In genomic region chr4:80336582-80336981, GRCh38 we compare ENCODE assay signal across 9 cellular contexts. TPM values are rescaled to one million over a fixed set of nuclear protein-coding genes. Genes with fewer than 3 reads are reported as not detected.
DNase-seq lines count a peak whose midpoint lies in the region; ATAC-seq and TF ChIP-seq lines count a peak whose summit lies in the region.
"Had no signal": no experiment of that assay in that cellular context is flagged by ENCODE, and none has a peak within 500 bp of the region (broad histone marks: within the 10 kb centered on the region; RNA-seq: fewer than 3 reads in every experiment).

No MANE protein-coding gene starts in this region.

- TF ChIP-seq POLR2A in adrenal gland (IDR thresholded peaks at IDR 0.05) = no peak
- no peak for TF ChIP-seq POLR2A in esophagus squamous epithelium (IDR thresholded peaks at IDR 0.05)

- H2BK15ac ChIP-seq in neuronal stem cell (ENCODE audit: low read length) = no peak overlapping the region

- no peak overlapping the region for H3K23ac ChIP-seq in neuronal stem cell (ENCODE audit: low read depth, low read length, poor library complexity)

- H2AK5ac ChIP-seq in neuronal stem cell (ENCODE audit: low read depth, low read length) = no peak overlapping the region

- no peaks in the 10 kb centered on the region for H3K4me1 ChIP-seq in neuronal stem cell (ENCODE audit: control insufficient read depth in 2 of 2, insufficient read depth in 1 of 2, low read depth in 1 of 2, low read length in 2 of 2)
- peaks cover 0 to 9% of the 10 kb centered on the region in 2 donors for H3K4me1 ChIP-seq in adrenal gland (replicated peaks in 1 of 2)
- peaks cover 5 to 18% (median 10%) of the 10 kb centered on the region in 3 donors for H3K4me1 ChIP-seq in esophagus squamous epithelium

- DNase-seq in AG09319 (ENCODE audit: extremely low read depth, low read depth) (no peak), GM13976 (ENCODE audit: low spot score) (peak; percentile 6), SHP77 (lab: John Stamatoyannopoulos, UW) (peak; percentile 52 to 54), fibroblast of mammary gland (ENCODE audit: low read depth) (peak; percentile 42), neuronal stem cell (ENCODE audit: low spot score) (peak; percentile 6), adrenal gland (no peak), esophagus squamous epithelium (lab: John Stamatoyannopoulos, UW) (no peak)

- no CpG with 5 or more reads among the region's 10 CpGs for WGBS in neuronal stem cell (ENCODE audit: extremely low coverage in 2 of 2, insufficient read length in 2 of 2, insufficient replicate concordance in 1 of 2), 2 donors
- WGBS in adrenal gland, 4 donors = 5 to 22% (median 18%) methylated on average over 4 to 10 of the region's 10 CpGs
- WGBS in esophagus squamous epithelium, 2 donors = 36 to 40% methylated on average over 2 to 10 of the region's 10 CpGs

- no peak overlapping the region for H3K18ac ChIP-seq in neuronal stem cell (ENCODE audit: low read length)

- H4K8ac ChIP-seq in neuronal stem cell (ENCODE audit: low read depth, low read length) = no peak overlapping the region

- no peak overlapping the region for H3K14ac ChIP-seq in neuronal stem cell (ENCODE audit: low read length)

- intact Hi-C loops in adrenal gland (cut with DNase I) = no loop called here
- intact Hi-C loops in esophagus squamous epithelium (cut with DNase I) = no loop called here

- no peak overlapping the region for H2BK5ac ChIP-seq in neuronal stem cell (ENCODE audit: low read length)

- H3K4me2 ChIP-seq in neuronal stem cell (ENCODE audit: insufficient read depth, low read length, poor library complexity, severe bottlenecking) = no peak overlapping the region

- H3K9me3 ChIP-seq in neuronal stem cell (replicated peaks in 1 of 2; ENCODE audit: control insufficient read depth in 2 of 2, insufficient read depth in 1 of 2, low read depth in 1 of 2, low read length in 2 of 2) (peaks cover 0 to 3% of the 10 kb centered on the region in 2 donors), adrenal gland (replicated peaks in 1 of 3) (no peaks in the 10 kb centered on the region), esophagus squamous epithelium (no peaks in the 10 kb centered on the region)

- H2BK120ac ChIP-seq in neuronal stem cell (ENCODE audit: low read depth, low read length) = no peak overlapping the region

- H3K4ac ChIP-seq in neuronal stem cell (ENCODE audit: low read length) = no peak overlapping the region

- in situ Hi-C loops in GM13976 (cut with MboI; ENCODE audit: low sequenced_read_pairs, unreplicated experiment) = no loop called here

- no peaks in the 10 kb centered on the region for H3K79me1 ChIP-seq in neuronal stem cell (ENCODE audit: low read depth, low read length)

- H3K9ac ChIP-seq in neuronal stem cell (ENCODE audit: low read depth, low read length, poor library complexity) = no peak overlapping the region

- no peak overlapping the region for H3K4me3 ChIP-seq in fibroblast of mammary gland (ENCODE audit: control insufficient read depth, low read depth, low read length)
- no peak overlapping the region for H3K4me3 ChIP-seq in neuronal stem cell (ENCODE audit: low read length in 2 of 2)
- no peak overlapping the region for H3K4me3 ChIP-seq in adrenal gland
- peak overlapping the region in 1 of 4 donors; percentile 71 for H3K4me3 ChIP-seq in esophagus squamous epithelium

- peak; percentile 52 for TF ChIP-seq CTCF in AG09319 (IDR thresholded peaks at IDR 0.05; ENCODE audit: low read depth, low read length)
- TF ChIP-seq CTCF in GM13976 (IDR thresholded peaks at IDR 0.05; ENCODE audit: borderline replicate concordance, control extremely low read depth, extremely low read depth, insufficient read depth, missing control alignments) = no peak
- peak; percentile 45 for TF ChIP-seq CTCF in fibroblast of mammary gland (conservative IDR thresholded peaks at IDR 0.05; ENCODE audit: control insufficient read depth, insufficient read depth, low read depth, low read length)
- TF ChIP-seq CTCF in adrenal gland (IDR thresholded peaks at IDR 0.05) = no peak
- peak in 1 of 6 experiments; percentile 11 for TF ChIP-seq CTCF in esophagus squamous epithelium (IDR thresholded peaks at IDR 0.05)

- no peak overlapping the region for H4K91ac ChIP-seq in neuronal stem cell (ENCODE audit: low read depth, low read length, poor library complexity)

- no peak overlapping the region for H2AFZ ChIP-seq in neuronal stem cell (ENCODE audit: low read length)

- H3K27me3 ChIP-seq in neuronal stem cell (ENCODE audit: control insufficient read depth in 3 of 3, insufficient read depth in 3 of 3, low read depth in 1 of 3, low read length in 3 of 3) (peaks cover 0 to 10% (median 9%) of the 10 kb centered on the region in 3 experiments), adrenal gland (peaks cover 5% of the 10 kb centered on the region), esophagus squamous epithelium (peaks cover 0 to 75% (median 2%) of the 10 kb centered on the region in 4 donors)

- no peak for ATAC-seq in GM18517 (IDR thresholded peaks at IDR 0.05; ENCODE audit: unreplicated experiment)

- H3K36me3 ChIP-seq in neuronal stem cell (replicated peaks in 1 of 2; ENCODE audit: control insufficient read depth in 2 of 2, insufficient read depth in 2 of 2, low read length in 2 of 2) (no peaks in the 10 kb centered on the region), adrenal gland (replicated peaks in 1 of 2) (no peaks in the 10 kb centered on the region), esophagus squamous epithelium (no peaks in the 10 kb centered on the region)

- no peak overlapping the region for H2BK12ac ChIP-seq in neuronal stem cell (ENCODE audit: low read length)

- H3K27ac ChIP-seq in neuronal stem cell (replicated peaks; ENCODE audit: low read length) (no peak overlapping the region), adrenal gland (no peak overlapping the region), esophagus squamous epithelium (no peak overlapping the region)
- H3K27ac ChIP-seq: HL-60 had no signal

RNA-seq across cellular contexts. Expression of gene CFAP299, which starts 1.1 kb away (rescaled TPM):
- not detected for polyA plus RNA-seq in neuronal stem cell (2013, experiment 1 of 2)
- polyA plus RNA-seq in neuronal stem cell (2013, experiment 2 of 2) = not detected
- not detected for total RNA-seq in adrenal gland
- polyA plus RNA-seq in adrenal gland = not detected
- not detected for total RNA-seq in esophagus squamous epithelium

Comparison
In these comparisons a context has a peak if more than half of its experiments do, and no peak if none do; other contexts are left out.
1. DNase-seq: peak in GM13976 (single experiment), SHP77 (2 of 2), fibroblast of mammary gland (single experiment) and neuronal stem cell (single experiment); none in AG09319 (single experiment), adrenal gland (0 of 7) and esophagus squamous epithelium (single experiment).
2. CTCF ChIP-seq: peak in AG09319 (single experiment) and fibroblast of mammary gland (single experiment); none in GM13976 (single experiment) and adrenal gland (0 of 6).